35 cellular contexts compared by ENCODE assay signal in genomic region chr1:166570954-166571353, GRCh38.
"Had no signal": no experiment of that assay in that cellular context is flagged by ENCODE, and none has a peak within 500 bp of the region (broad histone marks: within the 10 kb centered on the region; RNA-seq: fewer than 3 reads in every experiment).

No MANE protein-coding gene starts in this region.

- H3K27ac ChIP-seq: adrenal gland, ascending aorta, body of pancreas, brain microvascular endothelial cell, breast epithelium, cardiac muscle cell had no signal

- DNase-seq: activated effector memory CD4-positive, alpha-beta T cell treated with anti-CD3 and anti-CD28 coated beads, Interleukin-2, amount 50 U/mL, for 16 hours; activated effector memory CD4-positive, alpha-beta T cell treated with Interleukin-2 at 50 U/mL for 16 hours; activated gamma-delta T cell; activated gamma-delta T cell treated with Interleukin-2 at 50 U/mL for 16 hours; activated naive CD4-positive, alpha-beta T cell; activated naive CD4-positive, alpha-beta T cell treated with anti-CD3 and anti-CD28 coated beads for 36 hours; activated naive CD4-positive, alpha-beta T cell treated with anti-CD3 and anti-CD28 coated beads, Interleukin-2, amount 10 ng/mL, durations not matched to agents 7 days and 5 days; activated naive CD4-positive, alpha-beta T cell treated with anti-CD3 and anti-CD28 coated beads, Interleukin-2, amount 50 U/mL, for 16 hours; activated naive CD4-positive, alpha-beta T cell treated with Interleukin-2 at 50 U/mL for 16 hours; activated naive CD8-positive, alpha-beta T cell treated with anti-CD3 and anti-CD28 coated beads for 36 hours; activated naive CD8-positive, alpha-beta T cell treated with anti-CD3 and anti-CD28 coated beads, Interleukin-2, amount 10 ng/mL, durations not matched to agents 7 days and 5 days; activated naive CD8-positive, alpha-beta T cell treated with anti-CD3 and anti-CD28 coated beads, Interleukin-2, amount 50 U/mL, for 24 hours; activated T-cell treated with anti-CD3 and anti-CD28 coated beads for 4 hours; activated T-cell treated with anti-CD3 and anti-CD28 coated beads, Interleukin-2, amount 50 U/mL, for 1 hour; activated T-cell treated with anti-CD3 and anti-CD28 coated beads, Interleukin-2, amount 50 U/mL, for 24 hours; activated T-cell treated with anti-CD3 and anti-CD28 coated beads, Interleukin-2, amount 50 U/mL, for 4 hours; activated T-cell treated with anti-CD3 and anti-CD28 coated beads, Interleukin-2, amount 50 U/mL, for 48 hours; activated T-cell treated with anti-CD3 and anti-CD28 coated beads, Interleukin-2, amount 50 U/mL, for 72 hours; adrenal gland; amniotic stem cell; amygdala; anterior cingulate cortex; aorta; body of pancreas; brain microvascular endothelial cell; caudate nucleus; central memory CD4-positive, alpha-beta T cell; cerebellar nuclear complex had no signal

- H3K27me3 ChIP-seq: adrenal gland, ascending aorta, body of pancreas, brain microvascular endothelial cell, breast epithelium, cardiac muscle cell had no signal

- H3K4me1 ChIP-seq: adrenal gland, ascending aorta, body of pancreas, breast epithelium had no signal

- ATAC-seq: activated naive CD4-positive, alpha-beta T cell treated with anti-CD3 and anti-CD28 coated beads, Interleukin-2, amount 50 U/mL, for 72 hours; activated naive CD8-positive, alpha-beta T cell treated with anti-CD3 and anti-CD28 coated beads, Interleukin-2, amount 50 U/mL, for 24 hours; activated T-cell treated with anti-CD3 and anti-CD28 coated beads, Interleukin-2, amount 50 U/mL, for 4 hours; activated T-cell treated with anti-CD3 and anti-CD28 coated beads, Interleukin-2, amount 50 U/mL, for 72 hours; activated T-helper 17 cell treated with anti-CD3 and anti-CD28 coated beads, Interleukin-2, amount 50 U/mL, for 72 hours; body of pancreas had no signal

- H3K9me3 ChIP-seq: adrenal gland, ascending aorta, body of pancreas, breast epithelium had no signal

- H3K4me3 ChIP-seq: adrenal gland, ascending aorta, body of pancreas, breast epithelium, cardiac muscle cell had no signal

- FAIRE-seq: astrocyte, bronchial epithelial cell had no signal

- H3K36me3 ChIP-seq: adrenal gland, ascending aorta, brain microvascular endothelial cell, breast epithelium, cardiac muscle cell had no signal
